ENCODE assay signal across 12 cellular contexts in genomic region chr1:29569971-29570634, GRCh38.
DNase-seq lines count a peak whose midpoint lies in the region; ATAC-seq, FAIRE-seq and TF ChIP-seq lines count a peak whose summit lies in the region.
"Had no signal": no experiment of that assay in that cellular context is flagged by ENCODE, and none has a peak within 500 bp of the region (broad histone marks: within the 10 kb centered on the region; RNA-seq: fewer than 3 reads in every experiment).

No MANE protein-coding gene starts in this region.

- DNase-seq in AG09309 (ENCODE audit: low read depth) (peak; percentile 45), HT1080 (ENCODE audit: low read depth) (peak; percentile 100), bronchial epithelial cell (ENCODE audit: low read depth) (peak; percentile 99), lung (ENCODE audit: low spot score) (no peak), substantia nigra (lab: John Stamatoyannopoulos, UW) (no peak), NCI-H2171 (lab: John Stamatoyannopoulos, UW) (no peak)
- DNase-seq in activated CD4-positive, alpha-beta T cell treated with anti-CD3 and anti-CD28 coated beads for 4 hours = no peak
- DNase-seq: CD8-positive, alpha-beta T cell; NK-92 treated with Interleukin-12 subunit alpha and Interleukin-12 subunit beta, amount 100 ng/mL, for 24 hours; stimulated activated CD4-positive, alpha-beta T cell treated with anti-CD3 and anti-CD28 coated beads, Interleukin-1b, Interleukin-23, amount 100 ng/mL, for 48 hours had no signal

- FAIRE-seq in bronchial epithelial cell (lab: Jason Lieb, UNC) = peak; percentile 98
- FAIRE-seq: TTC549 had no signal

- H3K36me3 ChIP-seq in bronchial epithelial cell (ENCODE audit: control insufficient read depth, insufficient read depth, low read length) (no peaks in the 10 kb centered on the region), lung (ENCODE audit: control insufficient read depth in 2 of 2, insufficient read depth in 2 of 2, low read length in 2 of 2) (no peaks in the 10 kb centered on the region)

- 71 to 91% methylated on average over 5 of the region's 5 CpGs for WGBS in lung, 2 donors

- H3K4me1 ChIP-seq in lung (ENCODE audit: control insufficient read depth in 2 of 2, insufficient read depth in 2 of 2, low read length in 2 of 2) = no peaks in the 10 kb centered on the region

- ATAC-seq in lung (ENCODE audit: insufficient read depth, low FRiP score) (peak; percentile 47), HG03457 (IDR thresholded peaks at IDR 0.05; ENCODE audit: unreplicated experiment) (no peak)
- ATAC-seq: CD8-positive, alpha-beta T cell had no signal

- TF ChIP-seq CTCF in AG09309 (IDR thresholded peaks at IDR 0.05; ENCODE audit: control insufficient read depth, insufficient read depth, low read depth, low read length, missing control alignments) (no peak), bronchial epithelial cell (IDR thresholded peaks at IDR 0.05; ENCODE audit: insufficient read depth, low read length, severe bottlenecking) (no peak), lung (IDR thresholded peaks at IDR 0.05; ENCODE audit: control extremely low read depth, extremely low read depth) (no peak)

- H3K27ac ChIP-seq in lung (ENCODE audit: low read depth in 1 of 2, low read length in 1 of 2) (no peak overlapping the region), substantia nigra (ENCODE audit: low read depth, low read length, poor library complexity, severe bottlenecking) (no peak overlapping the region)

- no peak overlapping the region for H3K4me3 ChIP-seq in AG09309 (ENCODE audit: control insufficient read depth, low read depth, low read length)
- H3K4me3 ChIP-seq in bronchial epithelial cell (ENCODE audit: low read depth, low read length) = no peak overlapping the region
- no peak overlapping the region for H3K4me3 ChIP-seq in lung

- H3K9me3 ChIP-seq in lung (ENCODE audit: control insufficient read depth in 2 of 2, insufficient read depth in 1 of 2, low read length in 1 of 2) = peaks cover 6 to 8% of the 10 kb centered on the region in 2 donors

- H3K27me3 ChIP-seq in bronchial epithelial cell (ENCODE audit: control insufficient read depth, insufficient read depth, low read length) (no peaks in the 10 kb centered on the region), lung (ENCODE audit: control insufficient read depth, insufficient read depth) (no peaks in the 10 kb centered on the region)

Comparison
In these comparisons a context has a peak if more than half of its experiments do, and no peak if none do; other contexts are left out.
1. DNase-seq: peak in AG09309 (single experiment), HT1080 (single experiment) and bronchial epithelial cell (single experiment); none in lung (single experiment), substantia nigra (0 of 49), NCI-H2171 (single experiment) and activated CD4-positive, alpha-beta T cell treated with anti-CD3 and anti-CD28 coated beads for 4 hours (0 of 2).